Comparison of ENCODE assay signal across 9 cellular contexts in genomic region chr17:17784599-17785264, GRCh38. TPM values are rescaled to one million over a fixed set of nuclear protein-coding genes. Genes with fewer than 3 reads are reported as not detected.
DNase-seq lines count a peak whose midpoint lies in the region; ATAC-seq and TF ChIP-seq lines count a peak whose summit lies in the region.
"Had no signal": no experiment of that assay in that cellular context is flagged by ENCODE, and none has a peak within 500 bp of the region (broad histone marks: within the 10 kb centered on the region; RNA-seq: fewer than 3 reads in every experiment).

No MANE protein-coding gene starts in this region.

- TF ChIP-seq POLR2A in HCT116 (IDR thresholded peaks at IDR 0.05; ENCODE audit: borderline replicate concordance, extremely low read depth, insufficient read depth, insufficient read length) = no peak

- H3K36me3 Mint-ChIP-seq in activated T-cell treated with anti-CD3 and anti-CD28 coated beads, Interleukin-2, amount 50 U/mL, for 24 hours (ENCODE audit: low read depth) = no peaks in the 10 kb centered on the region

- POLR2A ChIA-PET in HCT116 (lab: Charles Lee) = interaction anchor here (0.6 kb wide), 1 partner anchor 24 kb away, joined by 4 read pairs; no protein-coding TSS in a partner anchor

- H3K9me3 ChIP-seq in HCT116 (ENCODE audit: control insufficient read depth in 1 of 2, insufficient read depth in 1 of 2, low read depth in 1 of 2, low read length in 2 of 2) (no peaks in the 10 kb centered on the region), tibial artery (no peaks in the 10 kb centered on the region), colonic mucosa (no peaks in the 10 kb centered on the region)

- DNase-seq in AG09309 (ENCODE audit: low read depth) (no peak), HCT116 (ENCODE audit: low read depth, low spot score) (no peak), kidney epithelial cell (ENCODE audit: low read depth) (no peak), tibial artery (no peak), colonic mucosa (no peak), medulla oblongata (ENCODE audit: extremely low spot score) (no peak)
- peak; percentile 49 for DNase-seq in activated T-cell treated with anti-CD3 and anti-CD28 coated beads, Interleukin-2, amount 50 U/mL, for 24 hours

- no peaks in the 10 kb centered on the region for H3K36me3 ChIP-seq in HCT116 (ENCODE audit: control insufficient read depth in 1 of 2, insufficient read depth in 2 of 2, low read length in 2 of 2)
- H3K36me3 ChIP-seq in kidney epithelial cell (ENCODE audit: control insufficient read depth, insufficient read depth, low read length) = no peaks in the 10 kb centered on the region
- H3K36me3 ChIP-seq in tibial artery = no peaks in the 10 kb centered on the region
- no peaks in the 10 kb centered on the region for H3K36me3 ChIP-seq in colonic mucosa

- peak; percentile 26 for TF ChIP-seq CTCF in AG09309 (IDR thresholded peaks at IDR 0.05; ENCODE audit: control insufficient read depth, insufficient read depth, low read depth, low read length, missing control alignments)
- peak in 2 of 3 experiments; percentile 37 to 47; a peak in 3 of 6 replicates for TF ChIP-seq CTCF in HCT116 (IDR thresholded peaks at IDR 0.05 in 2 of 3, conservative IDR thresholded peaks at IDR 0.05 in 1 of 3; ENCODE audit: borderline replicate concordance in 1 of 3, insufficient read depth in 1 of 3, low read depth in 2 of 3, low read length in 2 of 3)
- peak; percentile 19 for TF ChIP-seq CTCF in kidney epithelial cell (IDR thresholded peaks at IDR 0.05; ENCODE audit: insufficient read depth, low read length, poor library complexity, severe bottlenecking)
- TF ChIP-seq CTCF in tibial artery (IDR thresholded peaks at IDR 0.05) = no peak
- TF ChIP-seq CTCF in colonic mucosa (IDR thresholded peaks at IDR 0.05) = no peak

- peaks cover 37% of the 10 kb centered on the region for H3K79me2 ChIP-seq in HCT116 (ENCODE audit: insufficient read depth, low read length)

- H3K4me3 ChIP-seq in AG09309 (ENCODE audit: control insufficient read depth, low read depth, low read length) (no peak overlapping the region), HCT116 (replicated peaks in 1 of 2; ENCODE audit: low read depth in 1 of 2, low read length in 2 of 2) (no peak overlapping the region), kidney epithelial cell (ENCODE audit: low read depth, low read length) (no peak overlapping the region), tibial artery (no peak overlapping the region), colonic mucosa (no peak overlapping the region)

- H4K20me1 ChIP-seq in HCT116 (ENCODE audit: insufficient read depth) = no peaks in the 10 kb centered on the region; the same call in 1 of the 2 replicates

- H3K9ac ChIP-seq in HCT116 (ENCODE audit: low read length) = peak overlapping the region; percentile 26
- peak overlapping the region in 1 of 2 donors; percentile 63 for H3K9ac ChIP-seq in colonic mucosa (ENCODE audit: low read depth in 2 of 2, low read length in 2 of 2)

- H3K27ac ChIP-seq in HCT116 (ENCODE audit: low read depth, low read length) (peak overlapping the region; percentile 19; the same call in 1 of the 2 replicates), tibial artery (peak overlapping the region in 1 of 2 donors; percentile 41), colonic mucosa (no peak overlapping the region)
- H3K27ac ChIP-seq: epithelial cell of prostate had no signal

- no peaks in the 10 kb centered on the region for H3K27me3 ChIP-seq in HCT116 (ENCODE audit: insufficient read depth, low read length)
- no peaks in the 10 kb centered on the region for H3K27me3 ChIP-seq in kidney epithelial cell (ENCODE audit: control insufficient read depth, insufficient read depth, low read length)
- H3K27me3 ChIP-seq in tibial artery = no peaks in the 10 kb centered on the region
- peaks cover 5% of the 10 kb centered on the region for H3K27me3 ChIP-seq in colonic mucosa

- RAD21 ChIA-PET in HCT116 (lab: Charles Lee; ENCODE audit: low non-redundant PET in 1 of 2, low total read pairs in 2 of 2, uncharacterized antibody in 2 of 2, unreplicated experiment in 2 of 2) = no interaction called here

- no peaks in the 10 kb centered on the region for H3K9me3 Mint-ChIP-seq in activated T-cell treated with anti-CD3 and anti-CD28 coated beads, Interleukin-2, amount 50 U/mL, for 24 hours

- H3K27ac Mint-ChIP-seq in activated T-cell treated with anti-CD3 and anti-CD28 coated beads, Interleukin-2, amount 50 U/mL, for 24 hours = no peak overlapping the region

- BruUV-seq in HCT116 (replicated peaks; lab: Mats Ljungman, UMichigan) = no TSS peak

- peaks cover 48 to 64% of the 10 kb centered on the region in 2 experiments for H3K4me1 ChIP-seq in HCT116 (ENCODE audit: control insufficient read depth in 1 of 2, insufficient read depth in 2 of 2, low read length in 2 of 2)
- peaks cover 13 to 56% (median 36%) of the 10 kb centered on the region in 4 donors for H3K4me1 ChIP-seq in tibial artery
- peaks cover 20% of the 10 kb centered on the region for H3K4me1 ChIP-seq in colonic mucosa

- no peak for TF ChIP-seq RAD21 in HCT116 (IDR thresholded peaks at IDR 0.05; ENCODE audit: low read depth)

- intact Hi-C loops in HCT116 (cut with micrococcal nuclease) = loop anchor here (10.0 kb wide), 1 partner anchor 100 kb away; the partner anchor contains the start of gene RAI1
- intact Hi-C loops in tibial artery (cut with DNase I; ENCODE audit: low total_unique reads) = loop anchor here (5.0 to 10.0 kb wide), 2 partner anchors 100 to 303 kb away; partner anchors contain the start of genes DRG2 and RAI1
- intact Hi-C loops in colonic mucosa (cut with DNase I) = no loop called here

- CTCF ChIA-PET in HCT116 (lab: Charles Lee) = no interaction called here

- H3K9me2 ChIP-seq in HCT116 (ENCODE audit: insufficient read depth) = no peaks in the 10 kb centered on the region

- H3K27me3 Mint-ChIP-seq in activated T-cell treated with anti-CD3 and anti-CD28 coated beads, Interleukin-2, amount 50 U/mL, for 24 hours = peaks cover 3% of the 10 kb centered on the region

- H3K4me1 Mint-ChIP-seq in activated T-cell treated with anti-CD3 and anti-CD28 coated beads, Interleukin-2, amount 50 U/mL, for 24 hours (ENCODE audit: low read depth) = peaks cover 26% of the 10 kb centered on the region

- no peak overlapping the region for H2AFZ ChIP-seq in HCT116 (ENCODE audit: low read depth, low read length, poor library complexity, severe bottlenecking)

- H3K4me2 ChIP-seq in HCT116 (ENCODE audit: low read length) = peak overlapping the region; percentile 91

- H3K4me3 Mint-ChIP-seq in activated T-cell treated with anti-CD3 and anti-CD28 coated beads, Interleukin-2, amount 50 U/mL, for 24 hours = no peak overlapping the region

- peak; percentile 47 for ATAC-seq in HCT116
- ATAC-seq in HG02610 (IDR thresholded peaks at IDR 0.05; ENCODE audit: unreplicated experiment) = no peak

TF ChIP-seq in HCT116, 20 proteins besides CTCF, POLR2A, EP300 and RAD21:
- TF ChIP-seq EGR1 (IDR thresholded peaks at IDR 0.05; ENCODE audit: low read depth) (no peak), EZH2 (IDR thresholded peaks at IDR 0.05) (no peak), FOSL1 (IDR thresholded peaks at IDR 0.05; ENCODE audit: low read depth) (no peak), ATF3 (IDR thresholded peaks at IDR 0.05) (no peak), SP1 (IDR thresholded peaks at IDR 0.05; ENCODE audit: low read depth) (no peak), SIN3A (IDR thresholded peaks at IDR 0.05; ENCODE audit: low read depth) (no peak), ELF1 (IDR thresholded peaks at IDR 0.05; ENCODE audit: borderline replicate concordance, low read depth) (no peak), YY1 (IDR thresholded peaks at IDR 0.05; ENCODE audit: extremely low read depth, insufficient replicate concordance, low read depth, low read length) (no peak), JUND (IDR thresholded peaks at IDR 0.05) (no peak), ZBTB33 (IDR thresholded peaks at IDR 0.05; ENCODE audit: extremely low read depth, insufficient replicate concordance, low read length) (no peak), ZNF274 (IDR thresholded peaks at IDR 0.05; ENCODE audit: low read depth, low read length) (no peak), MAX (IDR thresholded peaks at IDR 0.05) (no peak), CEBPB (IDR thresholded peaks at IDR 0.05; ENCODE audit: low read depth) (no peak)
TF ChIP-seq in HCT116: peak in this region for 0.

RNA-seq across cellular contexts. Expression of gene SREBF1, which starts 52.1 kb away (rescaled TPM):
- total RNA-seq in HCT116 (2021; ENCODE audit: unreplicated experiment) (298 TPM), kidney epithelial cell (83.0 and 88.2 TPM in 2 replicates), colonic mucosa (100 to 1,000 TPM; 170 to 174 TPM)
- 252 and 301 TPM in 2 replicates for polyA plus RNA-seq in HCT116 (2012)

Comparison
In these comparisons a context has a peak if more than half of its experiments do, and no peak if none do; other contexts are left out.
1. CTCF ChIP-seq: peak in AG09309 (single experiment), HCT116 (2 of 3) and kidney epithelial cell (single experiment); none in tibial artery (0 of 2) and colonic mucosa (single experiment).